In genomic region chr9:126420643-126421564, GRCh38 we compare ENCODE assay signal across 10 cellular contexts.
DNase-seq lines count a peak whose midpoint lies in the region; ATAC-seq, FAIRE-seq and TF ChIP-seq lines count a peak whose summit lies in the region.
"Had no signal": no experiment of that assay in that cellular context is flagged by ENCODE, and none has a peak within 500 bp of the region (broad histone marks: within the 10 kb centered on the region; RNA-seq: fewer than 3 reads in every experiment).

No MANE protein-coding gene starts in this region.

- ATAC-seq in HG03095 (IDR thresholded peaks at IDR 0.05; ENCODE audit: unreplicated experiment), result no peak
- ATAC-seq in GM21528 (IDR thresholded peaks at IDR 0.05; ENCODE audit: low FRiP score, unreplicated experiment), result no peak
- ATAC-seq in GM21717 (IDR thresholded peaks at IDR 0.05; ENCODE audit: unreplicated experiment), result no peak
- ATAC-seq: natural killer cell treated with Interleukin-12 subunit alpha and Interleukin-12 subunit beta and Interleukin-15 and Interleukin-18, amount 100 ng/mL, for 72 hours had no signal

- DNase-seq in HPDE6-E6E7 (ENCODE audit: extremely low spot score) (peak; percentile 53), NCI-H345 treated with DMSO at 0.1 percent for 48 hours (lab: John Stamatoyannopoulos, UW; ENCODE audit: unreplicated experiment) (peak; percentile 92), bronchial epithelial cell (ENCODE audit: low read depth) (peak; percentile 96), renal cortical epithelial cell (ENCODE audit: low read depth) (peak; percentile 84)
- DNase-seq: activated CD4-positive, alpha-beta T cell treated with anti-CD3 and anti-CD28 coated beads, Interleukin-2, amount 50 U/mL, for 1 hour; heart right ventricle had no signal

- H3K27me3 ChIP-seq in bronchial epithelial cell (ENCODE audit: control insufficient read depth, insufficient read depth, low read length), result no peaks in the 10 kb centered on the region
- H3K27me3 ChIP-seq: heart right ventricle had no signal

- peak; percentile 60 for FAIRE-seq in bronchial epithelial cell (lab: Jason Lieb, UNC)

- H3K4me3 ChIP-seq in bronchial epithelial cell (ENCODE audit: low read depth, low read length), result no peak overlapping the region
- H3K4me3 ChIP-seq: heart right ventricle had no signal

- TF ChIP-seq CTCF in bronchial epithelial cell (IDR thresholded peaks at IDR 0.05; ENCODE audit: insufficient read depth, low read length, severe bottlenecking), result no peak

- H3K36me3 ChIP-seq in bronchial epithelial cell (ENCODE audit: control insufficient read depth, insufficient read depth, low read length), result no peaks in the 10 kb centered on the region
